1 cellular context compared by ENCODE assay signal in the genomic region with DNA sequence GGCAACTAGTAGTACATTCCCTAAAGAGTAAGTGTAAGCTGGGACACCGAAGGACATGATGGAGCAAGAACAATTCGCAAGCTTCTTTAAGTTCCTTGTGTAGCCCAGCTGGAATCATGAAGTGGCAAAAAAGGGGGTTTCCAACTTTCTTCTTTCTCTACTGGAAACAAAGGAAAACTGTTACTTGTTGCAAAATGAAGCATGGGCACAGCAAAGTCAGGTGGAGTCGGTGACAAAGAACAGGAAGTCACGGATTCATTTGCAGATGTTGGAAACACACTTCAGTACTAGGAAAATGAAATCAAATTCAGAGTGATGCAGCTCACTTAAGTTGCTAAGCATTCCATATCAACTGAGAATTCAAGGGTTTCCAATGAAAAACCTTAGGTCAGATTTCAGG.
A peak's percentile ranks its signal among the peaks of the same experiment; 100 is the strongest.
TF ChIP-seq lines count a peak whose summit lies in the region.

No MANE protein-coding gene starts in this region.

TF ChIP-seq in GM23338, 12 proteins besides CTCF, POLR2A, EP300 and RAD21 (continued from another document):
- TF ChIP-seq, protein P1, sequence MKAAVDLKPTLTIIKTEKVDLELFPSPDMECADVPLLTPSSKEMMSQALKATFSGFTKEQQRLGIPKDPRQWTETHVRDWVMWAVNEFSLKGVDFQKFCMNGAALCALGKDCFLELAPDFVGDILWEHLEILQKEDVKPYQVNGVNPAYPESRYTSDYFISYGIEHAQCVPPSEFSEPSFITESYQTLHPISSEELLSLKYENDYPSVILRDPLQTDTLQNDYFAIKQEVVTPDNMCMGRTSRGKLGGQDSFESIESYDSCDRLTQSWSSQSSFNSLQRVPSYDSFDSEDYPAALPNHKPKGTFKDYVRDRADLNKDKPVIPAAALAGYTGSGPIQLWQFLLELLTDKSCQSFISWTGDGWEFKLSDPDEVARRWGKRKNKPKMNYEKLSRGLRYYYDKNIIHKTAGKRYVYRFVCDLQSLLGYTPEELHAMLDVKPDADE (IDR thresholded peaks at IDR 0.05) = peak; percentile 71; the same call in 1 of the 2 replicates
- TF ChIP-seq JUNB (IDR thresholded peaks at IDR 0.05; ENCODE audit: unreplicated experiment) (no peak), STAT1 (IDR thresholded peaks at IDR 0.05; ENCODE audit: unreplicated experiment) (no peak), EZH2phosphoT487 (IDR thresholded peaks at IDR 0.05; ENCODE audit: unreplicated experiment) (no peak)
- TF ChIP-seq, protein P2, sequence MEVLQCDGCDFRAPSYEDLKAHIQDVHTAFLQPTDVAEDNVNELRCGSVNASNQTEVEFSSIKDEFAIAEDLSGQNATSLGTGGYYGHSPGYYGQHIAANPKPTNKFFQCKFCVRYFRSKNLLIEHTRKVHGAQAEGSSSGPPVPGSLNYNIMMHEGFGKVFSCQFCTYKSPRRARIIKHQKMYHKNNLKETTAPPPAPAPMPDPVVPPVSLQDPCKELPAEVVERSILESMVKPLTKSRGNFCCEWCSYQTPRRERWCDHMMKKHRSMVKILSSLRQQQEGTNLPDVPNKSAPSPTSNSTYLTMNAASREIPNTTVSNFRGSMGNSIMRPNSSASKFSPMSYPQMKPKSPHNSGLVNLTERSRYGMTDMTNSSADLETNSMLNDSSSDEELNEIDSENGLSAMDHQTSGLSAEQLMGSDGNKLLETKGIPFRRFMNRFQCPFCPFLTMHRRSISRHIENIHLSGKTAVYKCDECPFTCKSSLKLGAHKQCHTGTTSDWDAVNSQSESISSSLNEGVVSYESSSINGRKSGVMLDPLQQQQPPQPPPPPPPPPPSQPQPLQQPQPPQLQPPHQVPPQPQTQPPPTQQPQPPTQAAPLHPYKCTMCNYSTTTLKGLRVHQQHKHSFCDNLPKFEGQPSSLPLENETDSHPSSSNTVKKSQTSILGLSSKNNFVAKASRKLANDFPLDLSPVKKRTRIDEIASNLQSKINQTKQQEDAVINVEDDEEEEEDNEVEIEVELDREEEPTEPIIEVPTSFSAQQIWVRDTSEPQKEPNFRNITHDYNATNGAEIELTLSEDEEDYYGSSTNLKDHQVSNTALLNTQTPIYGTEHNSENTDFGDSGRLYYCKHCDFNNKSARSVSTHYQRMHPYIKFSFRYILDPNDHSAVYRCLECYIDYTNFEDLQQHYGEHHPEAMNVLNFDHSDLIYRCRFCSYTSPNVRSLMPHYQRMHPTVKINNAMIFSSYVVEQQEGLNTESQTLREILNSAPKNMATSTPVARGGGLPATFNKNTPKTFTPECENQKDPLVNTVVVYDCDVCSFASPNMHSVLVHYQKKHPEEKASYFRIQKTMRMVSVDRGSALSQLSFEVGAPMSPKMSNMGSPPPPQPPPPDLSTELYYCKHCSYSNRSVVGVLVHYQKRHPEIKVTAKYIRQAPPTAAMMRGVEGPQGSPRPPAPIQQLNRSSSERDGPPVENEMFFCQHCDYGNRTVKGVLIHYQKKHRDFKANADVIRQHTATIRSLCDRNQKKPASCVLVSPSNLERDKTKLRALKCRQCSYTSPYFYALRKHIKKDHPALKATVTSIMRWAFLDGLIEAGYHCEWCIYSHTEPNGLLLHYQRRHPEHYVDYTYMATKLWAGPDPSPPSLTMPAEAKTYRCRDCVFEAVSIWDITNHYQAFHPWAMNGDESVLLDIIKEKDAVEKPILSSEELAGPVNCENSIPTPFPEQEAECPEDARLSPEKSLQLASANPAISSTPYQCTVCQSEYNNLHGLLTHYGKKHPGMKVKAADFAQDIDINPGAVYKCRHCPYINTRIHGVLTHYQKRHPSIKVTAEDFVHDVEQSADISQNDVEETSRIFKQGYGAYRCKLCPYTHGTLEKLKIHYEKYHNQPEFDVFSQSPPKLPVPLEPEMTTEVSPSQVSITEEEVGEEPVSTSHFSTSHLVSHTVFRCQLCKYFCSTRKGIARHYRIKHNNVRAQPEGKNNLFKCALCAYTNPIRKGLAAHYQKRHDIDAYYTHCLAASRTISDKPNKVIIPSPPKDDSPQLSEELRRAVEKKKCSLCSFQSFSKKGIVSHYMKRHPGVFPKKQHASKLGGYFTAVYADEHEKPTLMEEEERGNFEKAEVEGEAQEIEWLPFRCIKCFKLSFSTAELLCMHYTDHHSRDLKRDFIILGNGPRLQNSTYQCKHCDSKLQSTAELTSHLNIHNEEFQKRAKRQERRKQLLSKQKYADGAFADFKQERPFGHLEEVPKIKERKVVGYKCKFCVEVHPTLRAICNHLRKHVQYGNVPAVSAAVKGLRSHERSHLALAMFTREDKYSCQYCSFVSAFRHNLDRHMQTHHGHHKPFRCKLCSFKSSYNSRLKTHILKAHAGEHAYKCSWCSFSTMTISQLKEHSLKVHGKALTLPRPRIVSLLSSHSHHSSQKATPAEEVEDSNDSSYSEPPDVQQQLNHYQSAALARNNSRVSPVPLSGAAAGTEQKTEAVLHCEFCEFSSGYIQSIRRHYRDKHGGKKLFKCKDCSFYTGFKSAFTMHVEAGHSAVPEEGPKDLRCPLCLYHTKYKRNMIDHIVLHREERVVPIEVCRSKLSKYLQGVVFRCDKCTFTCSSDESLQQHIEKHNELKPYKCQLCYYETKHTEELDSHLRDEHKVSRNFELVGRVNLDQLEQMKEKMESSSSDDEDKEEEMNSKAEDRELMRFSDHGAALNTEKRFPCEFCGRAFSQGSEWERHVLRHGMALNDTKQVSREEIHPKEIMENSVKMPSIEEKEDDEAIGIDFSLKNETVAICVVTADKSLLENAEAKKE (CRISPR knock-in tag; IDR thresholded peaks at IDR 0.05) = no peak
